In genomic region chr5:94793816-94794198, GRCh38 we compare ENCODE assay signal across 8 cellular contexts.
DNase-seq lines count a peak whose midpoint lies in the region; ATAC-seq lines count a peak whose summit lies in the region.

No MANE protein-coding gene starts in this region.

- peak overlapping the region; percentile 95 for H3K27ac Mint-ChIP-seq in activated CD4-positive, alpha-beta T cell treated with anti-CD3 and anti-CD28 coated beads, Interleukin-2, amount 10 ng/mL, durations not matched to agents 24 days and 14 days

- H3K4me3 Mint-ChIP-seq in activated CD4-positive, alpha-beta T cell treated with anti-CD3 and anti-CD28 coated beads, Interleukin-2, amount 10 ng/mL, durations not matched to agents 24 days and 14 days, result peak overlapping the region; percentile 78

- no peak overlapping the region for H3K4me3 ChIP-seq in MG63

- peak; percentile 44 for ATAC-seq in HG02938 (IDR thresholded peaks at IDR 0.05; ENCODE audit: unreplicated experiment)

- no peak for DNase-seq in activated CD4-positive, alpha-beta T cell treated with anti-CD3 and anti-CD28 coated beads, Interleukin-2, amount 10 ng/mL, durations not matched to agents 24 days and 14 days
- DNase-seq in activated CD4-positive, alpha-beta T cell treated with anti-CD3 and anti-CD28 coated beads for 48 hours, result no peak
- DNase-seq in SK-MEL-5 (ENCODE audit: low read depth, low spot score) (peak; percentile 38), non-pigmented ciliary epithelial cell (ENCODE audit: low read depth) (peak; percentile 40), MG63 (no peak), NCI-H128 (lab: John Stamatoyannopoulos, UW; ENCODE audit: unreplicated experiment) (no peak)
- DNase-seq in activated CD4-positive, CD25-positive, alpha-beta regulatory T cell treated with anti-CD3 and anti-CD28 coated beads, Interleukin-2, amount 50 U/mL, for 72 hours, result no peak

- in situ Hi-C loops in SK-MEL-5 (cut with HindIII; ENCODE audit: low pct_unique_long_range_greater_than_20kb, low sequenced_read_pairs), result no loop called here

- peaks cover 41% of the 10 kb centered on the region for H3K4me1 Mint-ChIP-seq in activated CD4-positive, alpha-beta T cell treated with anti-CD3 and anti-CD28 coated beads, Interleukin-2, amount 10 ng/mL, durations not matched to agents 24 days and 14 days

- H3K9me3 ChIP-seq in MG63, result no peaks in the 10 kb centered on the region

- peaks cover 1% of the 10 kb centered on the region for H3K36me3 Mint-ChIP-seq in activated CD4-positive, alpha-beta T cell treated with anti-CD3 and anti-CD28 coated beads, Interleukin-2, amount 10 ng/mL, durations not matched to agents 24 days and 14 days (ENCODE audit: low read depth)

- no peaks in the 10 kb centered on the region for H3K36me3 ChIP-seq in MG63

- peaks cover 1% of the 10 kb centered on the region for H3K9me3 Mint-ChIP-seq in activated CD4-positive, alpha-beta T cell treated with anti-CD3 and anti-CD28 coated beads, Interleukin-2, amount 10 ng/mL, durations not matched to agents 24 days and 14 days

- H3K27me3 ChIP-seq in MG63, result peaks cover 3% of the 10 kb centered on the region; the same call in 1 of the 2 replicates

- intact Hi-C loops in activated CD4-positive, alpha-beta T cell treated with anti-CD3 and anti-CD28 coated beads, Interleukin-2, amount 10 ng/mL, durations not matched to agents 24 days and 14 days (cut with micrococcal nuclease), result loop anchor here (1.0 to 10.0 kb wide), 8 partner anchors 43 to 1741 kb away; partner anchors contain the start of genes KIAA0825 and SLF1

- H3K27me3 Mint-ChIP-seq in activated CD4-positive, alpha-beta T cell treated with anti-CD3 and anti-CD28 coated beads, Interleukin-2, amount 10 ng/mL, durations not matched to agents 24 days and 14 days, result peaks cover 12% of the 10 kb centered on the region

Comparison
In these comparisons a context has a peak if more than half of its experiments do, and no peak if none do; other contexts are left out.
1. DNase-seq: peak in SK-MEL-5 (single experiment) and non-pigmented ciliary epithelial cell (single experiment); none in activated CD4-positive, alpha-beta T cell treated with anti-CD3 and anti-CD28 coated beads, Interleukin-2, amount 10 ng/mL, durations not matched to agents 24 days and 14 days (single experiment), activated CD4-positive, alpha-beta T cell treated with anti-CD3 and anti-CD28 coated beads for 48 hours (single experiment), MG63 (single experiment), NCI-H128 (single experiment) and activated CD4-positive, CD25-positive, alpha-beta regulatory T cell treated with anti-CD3 and anti-CD28 coated beads, Interleukin-2, amount 50 U/mL, for 72 hours (single experiment).